17 cellular contexts compared by ENCODE assay signal in genomic region chr18:79406708-79407107, GRCh38. TPM values are rescaled to one million over a fixed set of nuclear protein-coding genes. Genes with fewer than 3 reads are reported as not detected.
DNase-seq lines count a peak whose midpoint lies in the region; ATAC-seq and TF ChIP-seq lines count a peak whose summit lies in the region.
"Had no signal": no experiment of that assay in that cellular context is flagged by ENCODE, and none has a peak within 500 bp of the region (broad histone marks: within the 10 kb centered on the region; RNA-seq: fewer than 3 reads in every experiment).

No MANE protein-coding gene starts in this region.

- H3K9me3 ChIP-seq in aorta (ENCODE audit: control insufficient read depth, low read length): no peaks in the 10 kb centered on the region
- H3K9me3 ChIP-seq: left lung, uterus had no signal

- ATAC-seq in Right ventricle myocardium inferior: no peak
- ATAC-seq in natural killer cell: no peak
- ATAC-seq in aorta (ENCODE audit: low FRiP score): no peak
- ATAC-seq in GM18498 (IDR thresholded peaks at IDR 0.05; ENCODE audit: unreplicated experiment): no peak

- peaks cover 0 to 2% of the 10 kb centered on the region in 2 donors for H3K36me3 ChIP-seq in aorta (ENCODE audit: control insufficient read depth in 1 of 2, insufficient read depth in 2 of 2, low read length in 1 of 2)
- H3K36me3 ChIP-seq: neural progenitor cell, uterus had no signal

- H3K4me3 ChIP-seq in aorta (ENCODE audit: low read length in 2 of 2): no peak overlapping the region
- H3K4me3 ChIP-seq: neural progenitor cell, uterus had no signal

- H3K4me1 ChIP-seq in aorta (ENCODE audit: control insufficient read depth in 1 of 2, insufficient read depth in 2 of 2, low read length in 2 of 2): no peaks in the 10 kb centered on the region
- H3K4me1 ChIP-seq: uterus had no signal

- H3K4me3 Mint-ChIP-seq in chondrocyte (ENCODE audit: unreplicated experiment) (no peak overlapping the region), natural killer cell (peak overlapping the region; percentile 88)
- H3K4me3 Mint-ChIP-seq: neural progenitor cell had no signal

- no peak overlapping the region for H3K27ac ChIP-seq in aorta (ENCODE audit: low read depth in 1 of 2, low read length in 2 of 2)
- H3K27ac ChIP-seq: neural progenitor cell had no signal

- no peaks in the 10 kb centered on the region for H3K27me3 ChIP-seq in aorta (ENCODE audit: control insufficient read depth in 1 of 2, insufficient read depth in 2 of 2, low read length in 1 of 2)
- H3K27me3 ChIP-seq: left lung, neural progenitor cell, uterus had no signal

- TF ChIP-seq CTCF in chondrocyte (IDR thresholded peaks at IDR 0.05) (no peak), natural killer cell (IDR thresholded peaks at IDR 0.05) (no peak)

- peaks cover 1% of the 10 kb centered on the region for H3K36me3 Mint-ChIP-seq in chondrocyte (ENCODE audit: low read depth)
- H3K36me3 Mint-ChIP-seq in natural killer cell: no peaks in the 10 kb centered on the region
- H3K36me3 Mint-ChIP-seq: brain, neural progenitor cell had no signal

- no peaks in the 10 kb centered on the region for H3K27me3 Mint-ChIP-seq in chondrocyte (ENCODE audit: low read depth)
- H3K27me3 Mint-ChIP-seq in natural killer cell (ENCODE audit: low read depth in 2 of 2): no peaks in the 10 kb centered on the region

- intact Hi-C loops in Right ventricle myocardium inferior (cut with DNase I): no loop called here
- intact Hi-C loops in cardiac septum (cut with DNase I): no loop called here
- intact Hi-C loops in natural killer cell (cut with micrococcal nuclease): no loop called here
- intact Hi-C loops in aorta (cut with DNase I): no loop called here

- H3K4me1 Mint-ChIP-seq in chondrocyte (ENCODE audit: low read depth): peaks cover 20% of the 10 kb centered on the region
- H3K4me1 Mint-ChIP-seq in natural killer cell: peaks cover 49% of the 10 kb centered on the region in 2 donors

- H3K9me3 Mint-ChIP-seq in chondrocyte (ENCODE audit: low read depth) (no peaks in the 10 kb centered on the region), natural killer cell (no peaks in the 10 kb centered on the region)
- H3K9me3 Mint-ChIP-seq: neural progenitor cell had no signal

- WGBS in aorta, 2 donors: 97% methylated on average over 30 of the region's 30 CpGs

- peak; percentile 53 for DNase-seq in Right ventricle myocardium inferior (ENCODE audit: missing footprints)
- DNase-seq in cardiac septum (ENCODE audit: low spot score): no peak
- peak; percentile 77 for DNase-seq in chondrocyte (ENCODE audit: low spot score)
- DNase-seq in natural killer cell: no peak
- DNase-seq in aorta: peak; percentile 48 to 72
- DNase-seq in NCI-H128 (lab: John Stamatoyannopoulos, UW; ENCODE audit: unreplicated experiment): no peak
- no peak for DNase-seq in HuH-7 (ENCODE audit: low spot score)
- DNase-seq: Karpas-422, NCI-H187 treated with DMSO at 0.1 percent for 48 hours, NCI-H748 treated with DMSO at 0.1 percent for 48 hours, SHP77, small intestine, uterus had no signal

- no peak overlapping the region for H3K27ac Mint-ChIP-seq in chondrocyte (ENCODE audit: unreplicated experiment)
- peak overlapping the region; percentile 96 to 98 for H3K27ac Mint-ChIP-seq in natural killer cell
- H3K27ac Mint-ChIP-seq: neural progenitor cell had no signal

RNA-seq across cellular contexts. Expression of gene NFATC1, which starts 11.0 kb away (rescaled TPM):
- total RNA-seq in Right ventricle myocardium inferior (18.5 TPM), cardiac septum (16.4 TPM), chondrocyte (7.1 to 12.5 TPM (median 7.3 TPM) in 3 replicates), natural killer cell (10 to 100 TPM; 35.8 to 47.4 (median 37.1) TPM), aorta (10 to 100 TPM; 37.2 to 39.2 TPM)
- polyA plus RNA-seq in aorta: 1 to 10 TPM; 2.0 to 7.2 TPM

Comparison
In these comparisons a context has a peak if more than half of its experiments do, and no peak if none do; other contexts are left out.
1. DNase-seq: peak in Right ventricle myocardium inferior (single experiment), chondrocyte (single experiment) and aorta (2 of 2); none in cardiac septum (single experiment), natural killer cell (single experiment), NCI-H128 (single experiment) and HuH-7 (single experiment).